ENCODE assay signal across 2 cellular contexts in genomic region chr4:140413130-140413969, GRCh38.
A peak's percentile ranks its signal among the peaks of the same experiment; 100 is the strongest.
TF ChIP-seq lines count a peak whose summit lies in the region.

No MANE protein-coding gene starts in this region.

TF ChIP-seq in WTC11, 78 proteins besides CTCF, POLR2A, EP300 and RAD21:
- peak; percentile 32; the same call in 1 of the 2 replicates for TF ChIP-seq MAX (CRISPR knock-in tag; IDR thresholded peaks at IDR 0.05)
TF ChIP-seq in WTC11: peak in this region for 1; not testable (repeated sequence) for 77.

TF ChIP-seq in H1, 55 proteins besides CTCF, POLR2A, EP300 and RAD21:
- 0 out of 2 replicates have a peak, but pooled peaks have one; percentile 23 for TF ChIP-seq YY1 (IDR thresholded peaks at IDR 0.05; ENCODE audit: low read depth, low read length)
